8 cellular contexts compared by ENCODE assay signal in the genomic region with DNA sequence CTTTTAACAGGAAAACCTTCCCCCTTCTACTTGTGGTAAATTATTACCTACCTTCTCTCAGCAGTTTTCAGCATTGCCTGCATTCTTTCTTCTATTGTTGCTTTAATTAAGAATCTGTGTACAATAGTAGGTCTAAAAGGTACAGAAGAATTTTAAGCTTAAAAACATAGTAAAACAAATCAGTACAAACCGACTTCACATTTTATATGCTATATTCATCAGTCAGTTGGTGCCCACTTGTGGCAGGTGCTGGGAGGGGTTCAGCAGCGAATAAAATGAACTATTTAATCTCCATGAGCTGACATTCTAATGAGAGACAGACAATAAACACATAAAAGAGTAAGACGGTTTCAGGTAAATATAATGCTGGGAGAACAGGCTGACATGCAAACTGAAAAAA.
DNase-seq lines count a peak whose midpoint lies in the region; ATAC-seq and TF ChIP-seq lines count a peak whose summit lies in the region.

No MANE protein-coding gene starts in this region.

- H3K27ac ChIP-seq in HL-60 (replicated peaks): no peak overlapping the region
- H3K27ac ChIP-seq in ascending aorta: no peak overlapping the region
- H3K27ac ChIP-seq in neuronal stem cell (replicated peaks; ENCODE audit: low read length): no peak overlapping the region

- H4K91ac ChIP-seq in neuronal stem cell (ENCODE audit: low read depth, low read length, poor library complexity): no peak overlapping the region

- no peak overlapping the region for H3K4me3 ChIP-seq in HL-60 (replicated peaks; ENCODE audit: insufficient read depth, low read length)
- H3K4me3 ChIP-seq in ascending aorta: no peak overlapping the region
- H3K4me3 ChIP-seq in neuronal stem cell (ENCODE audit: low read length in 2 of 2): no peak overlapping the region

- no peak overlapping the region for H4K8ac ChIP-seq in neuronal stem cell (ENCODE audit: low read depth, low read length)

- H2BK5ac ChIP-seq in neuronal stem cell (ENCODE audit: low read length): no peak overlapping the region

- DNase-seq in GM03348 (ENCODE audit: low spot score) (peak; percentile 8), HL-60 (ENCODE audit: low read depth in 1 of 2, low spot score in 1 of 2) (peak in 1 of 2 experiments; percentile 9), ascending aorta (ENCODE audit: low spot score in 2 of 2) (no peak), lung microvascular endothelial cell (ENCODE audit: low read depth in 2 of 2) (peak; percentile 39 to 72), neuronal stem cell (ENCODE audit: low spot score) (no peak), SHP77 treated with DMSO at 0.1 percent for 48 hours (lab: John Stamatoyannopoulos, UW) (no peak)
- no peak for DNase-seq in stimulated activated naive CD4-positive, alpha-beta T cell (lab: John Stamatoyannopoulos, UW)

- H2BK12ac ChIP-seq in neuronal stem cell (ENCODE audit: low read length): no peak overlapping the region

- no peak overlapping the region for H2BK15ac ChIP-seq in neuronal stem cell (ENCODE audit: low read length)

- peak; percentile 28 for TF ChIP-seq CTCF in HL-60 (IDR thresholded peaks at IDR 0.05; ENCODE audit: insufficient read depth, low read length)
- TF ChIP-seq CTCF in ascending aorta (IDR thresholded peaks at IDR 0.05): peak in 2 of 3 experiments; percentile 56 to 57

- no peak overlapping the region for H3K4me2 ChIP-seq in neuronal stem cell (ENCODE audit: insufficient read depth, low read length, poor library complexity, severe bottlenecking)

- H3K4me1 ChIP-seq in ascending aorta (no peaks in the 10 kb centered on the region), neuronal stem cell (ENCODE audit: control insufficient read depth in 2 of 2, insufficient read depth in 1 of 2, low read depth in 1 of 2, low read length in 2 of 2) (peaks cover 0 to 3% of the 10 kb centered on the region in 2 donors)

- H2BK120ac ChIP-seq in neuronal stem cell (ENCODE audit: low read depth, low read length): no peak overlapping the region

- no peak overlapping the region for H3K9ac ChIP-seq in neuronal stem cell (ENCODE audit: low read depth, low read length, poor library complexity)

- H3K4ac ChIP-seq in neuronal stem cell (ENCODE audit: low read length): no peak overlapping the region

- H3K9me3 ChIP-seq in ascending aorta (no peaks in the 10 kb centered on the region), neuronal stem cell (replicated peaks in 1 of 2; ENCODE audit: control insufficient read depth in 2 of 2, insufficient read depth in 1 of 2, low read depth in 1 of 2, low read length in 2 of 2) (no peaks in the 10 kb centered on the region)

- H2AK5ac ChIP-seq in neuronal stem cell (ENCODE audit: low read depth, low read length): no peak overlapping the region

- no peaks in the 10 kb centered on the region for H3K79me1 ChIP-seq in neuronal stem cell (ENCODE audit: low read depth, low read length)

- no peak overlapping the region for H2AFZ ChIP-seq in neuronal stem cell (ENCODE audit: low read length)

- ATAC-seq in GM21737 (IDR thresholded peaks at IDR 0.05; ENCODE audit: unreplicated experiment): no peak

- H3K27me3 ChIP-seq in HL-60 (ENCODE audit: insufficient read depth, poor library complexity, severe bottlenecking) (no peaks in the 10 kb centered on the region), ascending aorta (no peaks in the 10 kb centered on the region), neuronal stem cell (ENCODE audit: control insufficient read depth in 3 of 3, insufficient read depth in 3 of 3, low read depth in 1 of 3, low read length in 3 of 3) (no peaks in the 10 kb centered on the region)

- H3K18ac ChIP-seq in neuronal stem cell (ENCODE audit: low read length): no peak overlapping the region

- intact Hi-C loops in ascending aorta (cut with DNase I): loop anchor here (5.0 to 10.0 kb wide), 2 partner anchors 151 to 253 kb away; partner anchors contain the start of gene EPM2A

- no peak overlapping the region for H3K23ac ChIP-seq in neuronal stem cell (ENCODE audit: low read depth, low read length, poor library complexity)

- H3K36me3 ChIP-seq in ascending aorta: peaks cover 5% of the 10 kb centered on the region in 2 donors
- H3K36me3 ChIP-seq in neuronal stem cell (replicated peaks in 1 of 2; ENCODE audit: control insufficient read depth in 2 of 2, insufficient read depth in 2 of 2, low read length in 2 of 2): peaks cover 3 to 94% of the 10 kb centered on the region in 2 donors

- no peak overlapping the region for H3K14ac ChIP-seq in neuronal stem cell (ENCODE audit: low read length)

- WGBS in neuronal stem cell (ENCODE audit: extremely low coverage in 2 of 2, insufficient read length in 2 of 2, insufficient replicate concordance in 1 of 2), 2 donors: no CpG with 5 or more reads among the region's 3 CpGs

Comparison
In these comparisons a context has a peak if more than half of its experiments do, and no peak if none do; other contexts are left out.
1. DNase-seq: peak in GM03348 (single experiment) and lung microvascular endothelial cell (2 of 2); none in ascending aorta (0 of 2), neuronal stem cell (single experiment), SHP77 treated with DMSO at 0.1 percent for 48 hours (single experiment) and stimulated activated naive CD4-positive, alpha-beta T cell (0 of 6).